ENCODE assay signal across 18 cellular contexts in the genomic region with DNA sequence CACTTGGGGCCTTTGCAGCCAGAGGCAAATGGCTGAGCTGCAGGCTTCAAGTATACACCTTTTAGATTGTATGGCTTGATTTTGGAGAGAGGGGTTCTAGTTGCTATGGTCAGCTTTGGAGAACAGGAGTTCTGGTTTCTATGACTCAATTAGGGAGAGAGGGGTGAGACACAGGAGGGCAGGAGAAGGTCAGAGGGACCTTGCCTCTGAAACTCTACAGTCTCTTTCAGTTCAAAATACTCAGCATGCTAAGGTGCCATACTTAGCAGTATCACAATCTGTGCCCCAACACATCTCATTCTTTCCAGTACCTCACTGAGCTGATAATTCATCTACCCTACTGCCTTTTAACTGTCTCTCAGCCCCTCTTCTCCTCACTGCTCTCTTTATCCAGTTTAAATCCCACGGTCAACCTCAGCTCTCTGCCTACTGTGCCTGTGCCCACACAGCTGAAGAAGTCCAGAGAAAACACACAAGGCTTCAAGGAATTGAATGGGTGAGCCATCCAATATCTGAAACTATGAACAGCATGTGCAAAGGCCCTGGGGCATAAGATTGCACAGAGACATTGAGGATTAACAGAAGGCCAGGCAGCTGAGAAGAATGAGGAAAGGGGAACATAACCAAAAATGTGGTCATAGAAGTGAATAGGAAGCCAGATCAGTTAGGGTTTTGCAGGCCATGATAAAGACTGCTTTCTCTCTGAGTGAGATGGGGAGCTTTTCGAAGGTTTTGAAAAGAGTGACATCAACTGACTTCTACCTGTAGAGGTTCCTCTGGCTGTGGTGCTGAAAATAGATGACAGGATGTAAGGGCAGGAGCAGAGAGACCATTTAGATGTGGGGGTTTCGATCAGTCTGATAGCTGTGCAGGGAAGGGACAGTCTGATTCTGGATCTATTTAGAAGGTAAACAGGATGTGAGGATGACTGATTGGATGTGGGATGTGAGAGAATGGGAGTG. TPM values are rescaled to one million over a fixed set of nuclear protein-coding genes. Genes with fewer than 3 reads are reported as not detected.
DNase-seq lines count a peak whose midpoint lies in the region; ATAC-seq and TF ChIP-seq lines count a peak whose summit lies in the region.
"Had no signal": no experiment of that assay in that cellular context is flagged by ENCODE, and none has a peak within 500 bp of the region (broad histone marks: within the 10 kb centered on the region; RNA-seq: fewer than 3 reads in every experiment).

No MANE protein-coding gene starts in this region.

- no peak overlapping the region for H3K27ac ChIP-seq in mesenchymal stem cell (ENCODE audit: low read length, poor library complexity, severe bottlenecking)
- H3K27ac ChIP-seq in caudate nucleus (ENCODE audit: low read depth, low read length) = no peak overlapping the region
- no peak overlapping the region for H3K27ac ChIP-seq in mesendoderm (ENCODE audit: low read depth, low read length)
- no peak overlapping the region for H3K27ac ChIP-seq in hepatocyte
- H3K27ac ChIP-seq: transverse colon had no signal

- H3K79me1 ChIP-seq in mesenchymal stem cell (replicated peaks; ENCODE audit: low read length, poor library complexity, severe bottlenecking) = no peaks in the 10 kb centered on the region
- no peaks in the 10 kb centered on the region for H3K79me1 ChIP-seq in mesendoderm (ENCODE audit: low read length)

- H3K9ac ChIP-seq in mesenchymal stem cell (ENCODE audit: low read length) = no peak overlapping the region
- no peak overlapping the region for H3K9ac ChIP-seq in mesendoderm (ENCODE audit: low read length)

- H3K4me1 ChIP-seq in mesenchymal stem cell (ENCODE audit: control insufficient read depth, insufficient read depth, low read depth, low read length) (peaks cover 9% of the 10 kb centered on the region), mesendoderm (ENCODE audit: control insufficient read depth, low read depth, low read length) (peaks cover 4% of the 10 kb centered on the region), hepatocyte (ENCODE audit: insufficient read depth) (no peaks in the 10 kb centered on the region)
- H3K4me1 ChIP-seq: HAP-1 had no signal

- H3K9me2 ChIP-seq in hepatocyte (replicated peaks; ENCODE audit: insufficient read depth) = no peaks in the 10 kb centered on the region

- no peak for TF ChIP-seq CTCF in hepatocyte (IDR thresholded peaks at IDR 0.05; ENCODE audit: poor library complexity)

- WGBS in mesenchymal stem cell = 93% methylated on average over 2 of the region's 3 CpGs
- no CpG with 5 or more reads among the region's 3 CpGs for WGBS in mesendoderm (ENCODE audit: extremely low coverage, insufficient coverage, low lambda C conversion rate)
- 97% methylated on average over 3 of the region's 3 CpGs for WGBS in hepatocyte (ENCODE audit: low lambda C conversion rate, missing lambda C conversion rate)

- H3K14ac ChIP-seq in mesenchymal stem cell (ENCODE audit: low read length in 2 of 2) = no peak overlapping the region

- H4K5ac ChIP-seq in mesendoderm (ENCODE audit: low read length) = no peak overlapping the region

- H2BK5ac ChIP-seq in mesenchymal stem cell (ENCODE audit: low read depth, low read length, poor library complexity, severe bottlenecking) (no peak overlapping the region), mesendoderm (ENCODE audit: low read length) (no peak overlapping the region)

- H3K18ac ChIP-seq in mesenchymal stem cell (ENCODE audit: low read depth in 1 of 2, low read length in 2 of 2) (peak overlapping the region in 1 of 2 experiments; percentile 21), mesendoderm (ENCODE audit: low read length) (no peak overlapping the region)

- H2BK12ac ChIP-seq in mesenchymal stem cell (ENCODE audit: low read length in 2 of 2) = no peak overlapping the region

- H3K9me3 ChIP-seq in mesenchymal stem cell (ENCODE audit: control insufficient read depth, low read length) = no peaks in the 10 kb centered on the region
- H3K9me3 ChIP-seq in hepatocyte (ENCODE audit: low read depth) = no peaks in the 10 kb centered on the region
- H3K9me3 ChIP-seq: HAP-1 had no signal

- H3K27me3 ChIP-seq in mesenchymal stem cell (ENCODE audit: control insufficient read depth in 1 of 2, insufficient read depth in 1 of 2, low read length in 2 of 2) (no peaks in the 10 kb centered on the region), mesendoderm (ENCODE audit: insufficient read depth, low read length, poor library complexity) (no peaks in the 10 kb centered on the region), hepatocyte (no peaks in the 10 kb centered on the region)
- H3K27me3 ChIP-seq: transverse colon had no signal

- peak; percentile 55 for ATAC-seq in GM21423 (IDR thresholded peaks at IDR 0.05; ENCODE audit: unreplicated experiment)
- peak; percentile 55 for ATAC-seq in HG03139 (IDR thresholded peaks at IDR 0.05; ENCODE audit: unreplicated experiment)
- ATAC-seq: HepG2 had no signal

- H3K23ac ChIP-seq in mesenchymal stem cell (ENCODE audit: low read length in 2 of 2) (no peak overlapping the region), mesendoderm (ENCODE audit: low read length) (no peak overlapping the region)

- H2AFZ ChIP-seq in mesenchymal stem cell (ENCODE audit: low read depth, low read length) (no peak overlapping the region), hepatocyte (no peak overlapping the region)

- peak overlapping the region; percentile 19 for H2AK5ac ChIP-seq in mesenchymal stem cell (ENCODE audit: low read length, severe bottlenecking)
- no peak overlapping the region for H2AK5ac ChIP-seq in mesendoderm (ENCODE audit: low read length)

- no peak overlapping the region for H3K56ac ChIP-seq in mesendoderm (ENCODE audit: low read length)

- H4K8ac ChIP-seq in mesenchymal stem cell (ENCODE audit: low read length) (no peak overlapping the region), mesendoderm (ENCODE audit: low read depth, low read length) (no peak overlapping the region)

- H3K4me3 ChIP-seq in mesenchymal stem cell (ENCODE audit: insufficient read depth in 1 of 2, low read depth in 1 of 2, low read length in 2 of 2) (no peak overlapping the region), mesendoderm (ENCODE audit: low read length) (no peak overlapping the region), hepatocyte (no peak overlapping the region)
- H3K4me3 ChIP-seq: HAP-1, lung, transverse colon had no signal

- no peak overlapping the region for H3K4me2 ChIP-seq in mesenchymal stem cell (ENCODE audit: low read length, poor library complexity, severe bottlenecking)
- H3K4me2 ChIP-seq in mesendoderm (ENCODE audit: low read length) = no peak overlapping the region
- H3K4me2 ChIP-seq in hepatocyte = no peak overlapping the region

- H3K79me2 ChIP-seq in mesendoderm (ENCODE audit: control insufficient read depth, insufficient read depth, low read length) = no peaks in the 10 kb centered on the region
- no peaks in the 10 kb centered on the region for H3K79me2 ChIP-seq in hepatocyte

- no peak overlapping the region for H2BK15ac ChIP-seq in mesenchymal stem cell (ENCODE audit: low read depth, poor library complexity, severe bottlenecking)
- H2BK15ac ChIP-seq in mesendoderm (replicated peaks; ENCODE audit: low read depth) = no peak overlapping the region

- H3K4ac ChIP-seq in mesenchymal stem cell (ENCODE audit: low read depth in 1 of 2, low read length in 2 of 2) (peak overlapping the region in 1 of 2 experiments; percentile 26), mesendoderm (ENCODE audit: low read depth, low read length) (no peak overlapping the region)

- H4K91ac ChIP-seq in mesenchymal stem cell (ENCODE audit: low read length) = no peak overlapping the region

- no peaks in the 10 kb centered on the region for H4K20me1 ChIP-seq in hepatocyte (ENCODE audit: insufficient read depth, poor library complexity, severe bottlenecking)

- no peaks in the 10 kb centered on the region for H3K36me3 ChIP-seq in mesenchymal stem cell (ENCODE audit: control insufficient read depth in 1 of 2, insufficient read depth in 2 of 2, low read depth in 1 of 2, low read length in 2 of 2)
- no peaks in the 10 kb centered on the region for H3K36me3 ChIP-seq in mesendoderm (ENCODE audit: control insufficient read depth, insufficient read depth, low read length)
- no peaks in the 10 kb centered on the region for H3K36me3 ChIP-seq in hepatocyte (replicated peaks; ENCODE audit: insufficient read depth, low read depth)
- H3K36me3 ChIP-seq: HAP-1, transverse colon had no signal

- DNase-seq in NOMO-1 treated with DMSO at 0.1 percent for 48 hours (lab: John Stamatoyannopoulos, UW; ENCODE audit: unreplicated experiment) = peak; percentile 18
- no peak for DNase-seq in NOMO-1 treated with dmso at 0.1 percent for 144 hours (lab: John Stamatoyannopoulos, UW; ENCODE audit: unreplicated experiment)
- DNase-seq in mesenchymal stem cell = no peak
- DNase-seq in caudate nucleus (lab: John Stamatoyannopoulos, UW) = no peak
- DNase-seq in mesendoderm = no peak
- DNase-seq in hepatocyte (ENCODE audit: low spot score) = no peak
- DNase-seq: 8988T; activated CD4-positive, alpha-beta T cell treated with anti-CD3 and anti-CD28 coated beads for 4 hours; activated gamma-delta T cell treated with Interleukin-2 at 50 U/mL for 16 hours; central memory CD4-positive, alpha-beta T cell; hypothalamus; NCI-H1694 treated with DMSO at 0.1 percent for 48 hours; transverse colon had no signal

- H2BK120ac ChIP-seq in mesenchymal stem cell (ENCODE audit: low read depth, low read length) (no peak overlapping the region), mesendoderm (ENCODE audit: low read depth, low read length) (no peak overlapping the region)

RNA-seq across cellular contexts. Expression of a gene that starts 54.5 kb away (rescaled TPM):
- 1.6 TPM for polyA plus RNA-seq in mesenchymal stem cell (2013, experiment 1 of 2)
- polyA plus RNA-seq in mesenchymal stem cell (2013, experiment 2 of 2) = 1.7 TPM
- 1.2 TPM for polyA plus RNA-seq in mesendoderm (2013, experiment 1 of 2)
- polyA plus RNA-seq in mesendoderm (2013, experiment 2 of 2) = 1.2 TPM
- 0.32 and 0.47 TPM in 2 replicates for total RNA-seq in hepatocyte
- 0.46 and 0.55 TPM in 2 replicates for polyA plus RNA-seq in hepatocyte
